ENCODE assay signal across 27 cellular contexts in genomic region chr5:63822633-63823032, GRCh38.
DNase-seq lines count a peak whose midpoint lies in the region; ATAC-seq and TF ChIP-seq lines count a peak whose summit lies in the region.
"Had no signal": no experiment of that assay in that cellular context is flagged by ENCODE, and none has a peak within 500 bp of the region (broad histone marks: within the 10 kb centered on the region; RNA-seq: fewer than 3 reads in every experiment).

No MANE protein-coding gene starts in this region.

- POLR2A ChIA-PET in RWPE1 (lab: Yijun Ruan, JAX; ENCODE audit: low non-redundant PET): no interaction called here

- no peak overlapping the region for H3K4me3 Mint-ChIP-seq in chondrocyte (ENCODE audit: unreplicated experiment)
- H3K4me3 Mint-ChIP-seq: activated CD4-positive, alpha-beta memory T cell treated with anti-CD3 and anti-CD28 coated beads for 36 hours; activated naive CD4-positive, alpha-beta T cell treated with anti-CD3 and anti-CD28 coated beads for 36 hours; activated T-helper 1 cell treated with anti-CD3 and anti-CD28 coated beads, Interleukin-12 subunit alpha, Interleukin-12 subunit beta, Interleukin-2, Interleukin-4 antibody, amounts not matched to agents 30 ng/mL and 10 ng/mL and 1 ng/mL, durations not matched to agents 14 hours and 24 hours and 36 hours; CD14-positive monocyte; GM23338; stimulated activated memory B cell treated with anti-CD40 and anti-IgM and Interleukin-4, amounts not matched to agents 10 μg/mL and 1 μg/mL and 100 μg/mL, for 72 hours; type B pancreatic cell had no signal

- no peaks in the 10 kb centered on the region for H3K4me1 Mint-ChIP-seq in chondrocyte (ENCODE audit: low read depth)
- H3K4me1 Mint-ChIP-seq: CD14-positive monocyte; GM23338; stimulated activated memory B cell treated with anti-CD40 and anti-IgM and Interleukin-4, amounts not matched to agents 10 μg/mL and 1 μg/mL and 100 μg/mL, for 72 hours had no signal

- H3K36me3 Mint-ChIP-seq in chondrocyte (ENCODE audit: low read depth): no peaks in the 10 kb centered on the region
- H3K36me3 Mint-ChIP-seq: activated CD4-positive, alpha-beta memory T cell treated with anti-CD3 and anti-CD28 coated beads for 36 hours; CD14-positive monocyte; stimulated activated memory B cell treated with anti-CD40 and anti-IgM and Interleukin-4, amounts not matched to agents 10 μg/mL and 1 μg/mL and 100 μg/mL, for 72 hours; type B pancreatic cell had no signal

- no peaks in the 10 kb centered on the region for H3K9me3 Mint-ChIP-seq in chondrocyte (ENCODE audit: low read depth)
- H3K9me3 Mint-ChIP-seq: GM23338; stimulated activated memory B cell treated with anti-CD40 and anti-IgM and Interleukin-4, amounts not matched to agents 10 μg/mL and 1 μg/mL and 100 μg/mL, for 72 hours; type B pancreatic cell had no signal

- no peak overlapping the region for H3K4me3 ChIP-seq in LNCaP clone FGC (ENCODE audit: low read depth, low read length)
- H3K4me3 ChIP-seq: GM23338, heart right ventricle, sigmoid colon had no signal

- H3K27ac Mint-ChIP-seq in chondrocyte (ENCODE audit: unreplicated experiment): no peak overlapping the region
- H3K27ac Mint-ChIP-seq: activated CD4-positive, alpha-beta memory T cell treated with anti-CD3 and anti-CD28 coated beads for 36 hours; activated naive CD4-positive, alpha-beta T cell treated with anti-CD3 and anti-CD28 coated beads for 36 hours; activated T-helper 1 cell treated with anti-CD3 and anti-CD28 coated beads, Interleukin-12 subunit alpha, Interleukin-12 subunit beta, Interleukin-2, Interleukin-4 antibody, amounts not matched to agents 30 ng/mL and 10 ng/mL and 1 ng/mL, durations not matched to agents 14 hours and 24 hours and 36 hours; CD14-positive monocyte; GM23338; progenitor cell of endocrine pancreas; stimulated activated memory B cell treated with anti-CD40 and anti-IgM and Interleukin-4, amounts not matched to agents 10 μg/mL and 1 μg/mL and 100 μg/mL, for 72 hours; type B pancreatic cell had no signal

- TF ChIP-seq CTCF in LNCaP clone FGC (IDR thresholded peaks at IDR 0.05; ENCODE audit: control insufficient read depth, extremely low read depth, insufficient read depth): peak; percentile 44
- TF ChIP-seq CTCF in RWPE1 (conservative IDR thresholded peaks at IDR 0.05; ENCODE audit: low read depth): no peak
- TF ChIP-seq CTCF in chondrocyte (IDR thresholded peaks at IDR 0.05): peak; percentile 28

- peaks cover 3% of the 10 kb centered on the region for H3K27me3 Mint-ChIP-seq in chondrocyte (ENCODE audit: low read depth)
- H3K27me3 Mint-ChIP-seq: activated CD4-positive, alpha-beta memory T cell treated with anti-CD3 and anti-CD28 coated beads for 36 hours; progenitor cell of endocrine pancreas; stimulated activated memory B cell treated with anti-CD40 and anti-IgM and Interleukin-4, amounts not matched to agents 10 μg/mL and 1 μg/mL and 100 μg/mL, for 72 hours; type B pancreatic cell had no signal

- ATAC-seq in HG03460 (IDR thresholded peaks at IDR 0.05; ENCODE audit: unreplicated experiment): no peak
- ATAC-seq: foreskin keratinocyte; GM23338; heart right ventricle; Right ventricle myocardium inferior; stimulated activated memory B cell treated with anti-CD40 and anti-IgM and Interleukin-4, amounts not matched to agents 10 μg/mL and 1 μg/mL and 100 μg/mL, for 72 hours had no signal

- CTCF ChIA-PET in RWPE1 (lab: Yijun Ruan, JAX): no interaction called here

- H3K27ac ChIP-seq in RWPE1: no peak overlapping the region
- H3K27ac ChIP-seq: foreskin keratinocyte, heart right ventricle, sigmoid colon had no signal

- DNase-seq in LNCaP clone FGC (ENCODE audit: low read depth): peak; percentile 13
- DNase-seq in RWPE1 (ENCODE audit: low spot score): peak; percentile 11
- no peak for DNase-seq in chondrocyte (ENCODE audit: low spot score)
- DNase-seq in pons (ENCODE audit: low spot score): peak; percentile 13
- no peak for DNase-seq in NCI-H1930 (lab: John Stamatoyannopoulos, UW)
- DNase-seq in NCI-H2196 treated with DMSO at 0.1 percent for 48 hours (lab: John Stamatoyannopoulos, UW; ENCODE audit: unreplicated experiment): no peak
- DNase-seq: activated CD4-positive, alpha-beta memory T cell treated with anti-CD3 and anti-CD28 coated beads for 36 hours; activated CD8-positive, alpha-beta memory T cell treated with anti-CD3 and anti-CD28 coated beads, Interleukin-2, amount 50 U/mL, for 4 hours; activated naive CD4-positive, alpha-beta T cell treated with anti-CD3 and anti-CD28 coated beads for 36 hours; effector CD4-positive, alpha-beta T cell; heart right ventricle; kidney glomerular epithelial cell; NCI-H1092; NCI-H1694 treated with DMSO at 0.1 percent for 48 hours; NCI-H526; sigmoid colon; stimulated activated CD4-positive, alpha-beta T cell treated with anti-CD3 and anti-CD28 coated beads, Interleukin-4, amount 100 ng/mL, for 4 hours; substantia nigra had no signal

Comparison
In these comparisons a context has a peak if more than half of its experiments do, and no peak if none do; other contexts are left out.
1. DNase-seq: peak in LNCaP clone FGC (single experiment), RWPE1 (single experiment) and pons (single experiment); none in chondrocyte (single experiment), NCI-H1930 (0 of 2) and NCI-H2196 treated with DMSO at 0.1 percent for 48 hours (single experiment).